9 cellular contexts compared by ENCODE assay signal in genomic region chr5:155728146-155728856, GRCh38.
A peak's percentile ranks its signal among the peaks of the same experiment; 100 is the strongest.
DNase-seq lines count a peak whose midpoint lies in the region; ATAC-seq, FAIRE-seq and TF ChIP-seq lines count a peak whose summit lies in the region.
"Had no signal": no experiment of that assay in that cellular context is flagged by ENCODE, and none has a peak within 500 bp of the region (broad histone marks: within the 10 kb centered on the region; RNA-seq: fewer than 3 reads in every experiment).

No MANE protein-coding gene starts in this region.

- H3K36me3 Mint-ChIP-seq in immature natural killer cell = no peaks in the 10 kb centered on the region

- peaks cover 0 to 23% (median 9%) of the 10 kb centered on the region in 3 donors for H3K27me3 Mint-ChIP-seq in immature natural killer cell (ENCODE audit: low read depth in 3 of 3)

- H3K4me3 Mint-ChIP-seq in immature natural killer cell = peak overlapping the region; percentile 75 to 90 (median 76)
- H3K4me3 Mint-ChIP-seq: memory B cell had no signal

- no peak overlapping the region for H3K4me3 ChIP-seq in bronchial epithelial cell (ENCODE audit: low read depth, low read length)
- peak overlapping the region; percentile 32 for H3K4me3 ChIP-seq in skeletal muscle cell (ENCODE audit: low read depth, low read length)

- H3K27ac Mint-ChIP-seq in immature natural killer cell = no peak overlapping the region
- H3K27ac Mint-ChIP-seq: memory B cell had no signal

- peak; percentile 24 to 30 for DNase-seq in NCI-H187 (lab: John Stamatoyannopoulos, UW)
- DNase-seq in NCI-H187 treated with DMSO at 0.1 percent for 48 hours (lab: John Stamatoyannopoulos, UW) = no peak
- peak; percentile 2 for DNase-seq in bronchial epithelial cell (ENCODE audit: low read depth)
- DNase-seq in immature natural killer cell = peak; percentile 20 to 72 (median 25)
- DNase-seq in skeletal muscle cell (ENCODE audit: low read depth) = peak; percentile 4
- DNase-seq in HCEC 1CT = no peak
- DNase-seq in UCSD-AML1 (lab: John Stamatoyannopoulos, UW; ENCODE audit: unreplicated experiment) = no peak

- H3K27me3 ChIP-seq in bronchial epithelial cell (ENCODE audit: control insufficient read depth, insufficient read depth, low read length) = peaks cover 13% of the 10 kb centered on the region

- H3K9me3 Mint-ChIP-seq in immature natural killer cell = peaks cover 0 to 27% (median 0%) of the 10 kb centered on the region in 6 donors

- no peaks in the 10 kb centered on the region for H3K36me3 ChIP-seq in bronchial epithelial cell (ENCODE audit: control insufficient read depth, insufficient read depth, low read length)

- peaks cover 0 to 18% of the 10 kb centered on the region in 2 donors for H3K4me1 Mint-ChIP-seq in immature natural killer cell
- H3K4me1 Mint-ChIP-seq: memory B cell had no signal

- no peak for TF ChIP-seq CTCF in bronchial epithelial cell (IDR thresholded peaks at IDR 0.05; ENCODE audit: insufficient read depth, low read length, severe bottlenecking)

- ATAC-seq in GM19467 (IDR thresholded peaks at IDR 0.05; ENCODE audit: unreplicated experiment) = no peak

- FAIRE-seq in bronchial epithelial cell (lab: Jason Lieb, UNC) = no peak

Comparison
In these comparisons a context has a peak if more than half of its experiments do, and no peak if none do; other contexts are left out.
1. DNase-seq: peak in NCI-H187 (2 of 2), bronchial epithelial cell (single experiment), immature natural killer cell (3 of 3) and skeletal muscle cell (single experiment); none in NCI-H187 treated with DMSO at 0.1 percent for 48 hours (single experiment), HCEC 1CT (single experiment) and UCSD-AML1 (single experiment).